ENCODE assay signal across 1 cellular context in the genomic region with DNA sequence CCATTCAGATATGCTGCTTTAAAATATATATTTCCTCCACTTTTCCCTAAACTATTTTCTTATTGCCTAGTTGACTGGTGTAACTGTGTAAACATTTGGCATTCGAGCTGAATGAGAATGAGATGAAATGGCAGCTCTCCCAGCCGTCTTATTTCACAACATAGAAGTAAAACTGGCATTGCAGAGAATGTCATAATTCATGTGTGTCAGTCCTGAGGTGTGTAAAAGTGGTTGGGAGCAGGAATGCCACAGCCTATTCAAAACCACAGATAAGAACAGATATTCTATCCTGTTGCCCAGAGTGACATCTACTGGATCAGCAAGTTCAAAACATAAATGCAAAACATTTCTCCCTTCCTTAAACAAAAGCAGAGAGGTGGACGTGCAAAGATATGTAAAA.
TF ChIP-seq lines count a peak whose summit lies in the region.

No MANE protein-coding gene starts in this region.

TF ChIP-seq in GM23338, 12 proteins besides CTCF, POLR2A, EP300 and RAD21:
- TF ChIP-seq, protein P1, sequence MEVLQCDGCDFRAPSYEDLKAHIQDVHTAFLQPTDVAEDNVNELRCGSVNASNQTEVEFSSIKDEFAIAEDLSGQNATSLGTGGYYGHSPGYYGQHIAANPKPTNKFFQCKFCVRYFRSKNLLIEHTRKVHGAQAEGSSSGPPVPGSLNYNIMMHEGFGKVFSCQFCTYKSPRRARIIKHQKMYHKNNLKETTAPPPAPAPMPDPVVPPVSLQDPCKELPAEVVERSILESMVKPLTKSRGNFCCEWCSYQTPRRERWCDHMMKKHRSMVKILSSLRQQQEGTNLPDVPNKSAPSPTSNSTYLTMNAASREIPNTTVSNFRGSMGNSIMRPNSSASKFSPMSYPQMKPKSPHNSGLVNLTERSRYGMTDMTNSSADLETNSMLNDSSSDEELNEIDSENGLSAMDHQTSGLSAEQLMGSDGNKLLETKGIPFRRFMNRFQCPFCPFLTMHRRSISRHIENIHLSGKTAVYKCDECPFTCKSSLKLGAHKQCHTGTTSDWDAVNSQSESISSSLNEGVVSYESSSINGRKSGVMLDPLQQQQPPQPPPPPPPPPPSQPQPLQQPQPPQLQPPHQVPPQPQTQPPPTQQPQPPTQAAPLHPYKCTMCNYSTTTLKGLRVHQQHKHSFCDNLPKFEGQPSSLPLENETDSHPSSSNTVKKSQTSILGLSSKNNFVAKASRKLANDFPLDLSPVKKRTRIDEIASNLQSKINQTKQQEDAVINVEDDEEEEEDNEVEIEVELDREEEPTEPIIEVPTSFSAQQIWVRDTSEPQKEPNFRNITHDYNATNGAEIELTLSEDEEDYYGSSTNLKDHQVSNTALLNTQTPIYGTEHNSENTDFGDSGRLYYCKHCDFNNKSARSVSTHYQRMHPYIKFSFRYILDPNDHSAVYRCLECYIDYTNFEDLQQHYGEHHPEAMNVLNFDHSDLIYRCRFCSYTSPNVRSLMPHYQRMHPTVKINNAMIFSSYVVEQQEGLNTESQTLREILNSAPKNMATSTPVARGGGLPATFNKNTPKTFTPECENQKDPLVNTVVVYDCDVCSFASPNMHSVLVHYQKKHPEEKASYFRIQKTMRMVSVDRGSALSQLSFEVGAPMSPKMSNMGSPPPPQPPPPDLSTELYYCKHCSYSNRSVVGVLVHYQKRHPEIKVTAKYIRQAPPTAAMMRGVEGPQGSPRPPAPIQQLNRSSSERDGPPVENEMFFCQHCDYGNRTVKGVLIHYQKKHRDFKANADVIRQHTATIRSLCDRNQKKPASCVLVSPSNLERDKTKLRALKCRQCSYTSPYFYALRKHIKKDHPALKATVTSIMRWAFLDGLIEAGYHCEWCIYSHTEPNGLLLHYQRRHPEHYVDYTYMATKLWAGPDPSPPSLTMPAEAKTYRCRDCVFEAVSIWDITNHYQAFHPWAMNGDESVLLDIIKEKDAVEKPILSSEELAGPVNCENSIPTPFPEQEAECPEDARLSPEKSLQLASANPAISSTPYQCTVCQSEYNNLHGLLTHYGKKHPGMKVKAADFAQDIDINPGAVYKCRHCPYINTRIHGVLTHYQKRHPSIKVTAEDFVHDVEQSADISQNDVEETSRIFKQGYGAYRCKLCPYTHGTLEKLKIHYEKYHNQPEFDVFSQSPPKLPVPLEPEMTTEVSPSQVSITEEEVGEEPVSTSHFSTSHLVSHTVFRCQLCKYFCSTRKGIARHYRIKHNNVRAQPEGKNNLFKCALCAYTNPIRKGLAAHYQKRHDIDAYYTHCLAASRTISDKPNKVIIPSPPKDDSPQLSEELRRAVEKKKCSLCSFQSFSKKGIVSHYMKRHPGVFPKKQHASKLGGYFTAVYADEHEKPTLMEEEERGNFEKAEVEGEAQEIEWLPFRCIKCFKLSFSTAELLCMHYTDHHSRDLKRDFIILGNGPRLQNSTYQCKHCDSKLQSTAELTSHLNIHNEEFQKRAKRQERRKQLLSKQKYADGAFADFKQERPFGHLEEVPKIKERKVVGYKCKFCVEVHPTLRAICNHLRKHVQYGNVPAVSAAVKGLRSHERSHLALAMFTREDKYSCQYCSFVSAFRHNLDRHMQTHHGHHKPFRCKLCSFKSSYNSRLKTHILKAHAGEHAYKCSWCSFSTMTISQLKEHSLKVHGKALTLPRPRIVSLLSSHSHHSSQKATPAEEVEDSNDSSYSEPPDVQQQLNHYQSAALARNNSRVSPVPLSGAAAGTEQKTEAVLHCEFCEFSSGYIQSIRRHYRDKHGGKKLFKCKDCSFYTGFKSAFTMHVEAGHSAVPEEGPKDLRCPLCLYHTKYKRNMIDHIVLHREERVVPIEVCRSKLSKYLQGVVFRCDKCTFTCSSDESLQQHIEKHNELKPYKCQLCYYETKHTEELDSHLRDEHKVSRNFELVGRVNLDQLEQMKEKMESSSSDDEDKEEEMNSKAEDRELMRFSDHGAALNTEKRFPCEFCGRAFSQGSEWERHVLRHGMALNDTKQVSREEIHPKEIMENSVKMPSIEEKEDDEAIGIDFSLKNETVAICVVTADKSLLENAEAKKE (CRISPR knock-in tag; IDR thresholded peaks at IDR 0.05) = no peak
- TF ChIP-seq JUNB (IDR thresholded peaks at IDR 0.05; ENCODE audit: unreplicated experiment) = no peak
- TF ChIP-seq, protein P2, sequence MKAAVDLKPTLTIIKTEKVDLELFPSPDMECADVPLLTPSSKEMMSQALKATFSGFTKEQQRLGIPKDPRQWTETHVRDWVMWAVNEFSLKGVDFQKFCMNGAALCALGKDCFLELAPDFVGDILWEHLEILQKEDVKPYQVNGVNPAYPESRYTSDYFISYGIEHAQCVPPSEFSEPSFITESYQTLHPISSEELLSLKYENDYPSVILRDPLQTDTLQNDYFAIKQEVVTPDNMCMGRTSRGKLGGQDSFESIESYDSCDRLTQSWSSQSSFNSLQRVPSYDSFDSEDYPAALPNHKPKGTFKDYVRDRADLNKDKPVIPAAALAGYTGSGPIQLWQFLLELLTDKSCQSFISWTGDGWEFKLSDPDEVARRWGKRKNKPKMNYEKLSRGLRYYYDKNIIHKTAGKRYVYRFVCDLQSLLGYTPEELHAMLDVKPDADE (IDR thresholded peaks at IDR 0.05) = no peak
- TF ChIP-seq STAT1 (IDR thresholded peaks at IDR 0.05; ENCODE audit: unreplicated experiment) = no peak
- TF ChIP-seq, protein P3, sequence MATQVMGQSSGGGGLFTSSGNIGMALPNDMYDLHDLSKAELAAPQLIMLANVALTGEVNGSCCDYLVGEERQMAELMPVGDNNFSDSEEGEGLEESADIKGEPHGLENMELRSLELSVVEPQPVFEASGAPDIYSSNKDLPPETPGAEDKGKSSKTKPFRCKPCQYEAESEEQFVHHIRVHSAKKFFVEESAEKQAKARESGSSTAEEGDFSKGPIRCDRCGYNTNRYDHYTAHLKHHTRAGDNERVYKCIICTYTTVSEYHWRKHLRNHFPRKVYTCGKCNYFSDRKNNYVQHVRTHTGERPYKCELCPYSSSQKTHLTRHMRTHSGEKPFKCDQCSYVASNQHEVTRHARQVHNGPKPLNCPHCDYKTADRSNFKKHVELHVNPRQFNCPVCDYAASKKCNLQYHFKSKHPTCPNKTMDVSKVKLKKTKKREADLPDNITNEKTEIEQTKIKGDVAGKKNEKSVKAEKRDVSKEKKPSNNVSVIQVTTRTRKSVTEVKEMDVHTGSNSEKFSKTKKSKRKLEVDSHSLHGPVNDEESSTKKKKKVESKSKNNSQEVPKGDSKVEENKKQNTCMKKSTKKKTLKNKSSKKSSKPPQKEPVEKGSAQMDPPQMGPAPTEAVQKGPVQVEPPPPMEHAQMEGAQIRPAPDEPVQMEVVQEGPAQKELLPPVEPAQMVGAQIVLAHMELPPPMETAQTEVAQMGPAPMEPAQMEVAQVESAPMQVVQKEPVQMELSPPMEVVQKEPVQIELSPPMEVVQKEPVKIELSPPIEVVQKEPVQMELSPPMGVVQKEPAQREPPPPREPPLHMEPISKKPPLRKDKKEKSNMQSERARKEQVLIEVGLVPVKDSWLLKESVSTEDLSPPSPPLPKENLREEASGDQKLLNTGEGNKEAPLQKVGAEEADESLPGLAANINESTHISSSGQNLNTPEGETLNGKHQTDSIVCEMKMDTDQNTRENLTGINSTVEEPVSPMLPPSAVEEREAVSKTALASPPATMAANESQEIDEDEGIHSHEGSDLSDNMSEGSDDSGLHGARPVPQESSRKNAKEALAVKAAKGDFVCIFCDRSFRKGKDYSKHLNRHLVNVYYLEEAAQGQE (IDR thresholded peaks at IDR 0.05; ENCODE audit: unreplicated experiment) = no peak
- no peak for TF ChIP-seq EZH2phosphoT487 (IDR thresholded peaks at IDR 0.05; ENCODE audit: unreplicated experiment)
